In the genomic region with DNA sequence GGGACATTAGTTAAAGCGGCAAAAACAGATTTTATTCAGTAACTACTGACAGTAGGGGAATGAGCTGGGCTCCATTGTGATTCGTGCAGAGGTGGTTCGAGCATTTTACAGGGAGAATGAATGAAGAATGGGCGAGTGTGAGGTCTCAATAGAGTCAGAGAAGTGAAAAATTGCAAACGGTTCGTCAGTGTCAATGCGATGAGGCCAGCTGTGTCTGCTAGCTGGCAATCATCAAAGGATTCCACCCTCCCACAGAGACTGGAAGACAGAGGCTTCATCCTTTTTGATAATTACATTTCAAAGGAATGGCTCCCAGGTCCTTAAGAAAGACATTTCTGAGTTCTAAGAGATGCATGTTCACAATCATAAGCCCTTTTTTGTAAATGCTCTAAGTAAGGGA, we compare ENCODE assay signal across 27 cellular contexts. TPM values are rescaled to one million over a fixed set of nuclear protein-coding genes. Genes with fewer than 3 reads are reported as not detected.
"Had no signal": no experiment of that assay in that cellular context is flagged by ENCODE, and none has a peak within 500 bp of the region (broad histone marks: within the 10 kb centered on the region; RNA-seq: fewer than 3 reads in every experiment).

No MANE protein-coding gene starts in this region.

- ATAC-seq: heart left ventricle, left cardiac atrium had no signal

- H3K27ac Mint-ChIP-seq: activated CD4-positive, alpha-beta memory T cell treated with anti-CD3 and anti-CD28 coated beads for 36 hours; progenitor cell of endocrine pancreas; stimulated activated naive CD8-positive, alpha-beta T cell treated with anti-CD3 and anti-CD28 coated beads, Interleukin-15, Interleukin-2, amounts not matched to agents 100 ng/mL and 50 ng/mL, for 24 hours had no signal

- FAIRE-seq: endometrium had no signal

- H3K9me3 Mint-ChIP-seq: activated CD4-positive, alpha-beta memory T cell treated with anti-CD3 and anti-CD28 coated beads for 36 hours; stimulated activated naive CD8-positive, alpha-beta T cell treated with anti-CD3 and anti-CD28 coated beads, Interleukin-15, Interleukin-2, amounts not matched to agents 100 ng/mL and 50 ng/mL, for 24 hours had no signal

- H3K4me3 ChIP-seq: cardiac muscle cell, heart left ventricle, right atrium auricular region, tibial artery had no signal

- H3K4me1 ChIP-seq: heart left ventricle, right atrium auricular region, tibial artery had no signal

- H3K27me3 Mint-ChIP-seq: progenitor cell of endocrine pancreas had no signal

- H3K27ac ChIP-seq: cardiac muscle cell, heart left ventricle, right atrium auricular region, tibial artery had no signal

- H3K36me3 ChIP-seq: cardiac muscle cell, heart left ventricle, right atrium auricular region, tibial artery had no signal

- DNase-seq: activated CD4-positive, alpha-beta memory T cell treated with anti-CD3 and anti-CD28 coated beads for 36 hours; activated CD4-positive, alpha-beta T cell treated with anti-CD3 and anti-CD28 coated beads for 48 hours; activated naive CD4-positive, alpha-beta T cell treated with Interleukin-2 at 50 U/mL for 16 hours; activated T-cell treated with anti-CD3 and anti-CD28 coated beads, Interleukin-2, amount 50 U/mL, for 48 hours; cortex of kidney; heart left ventricle; islet precursor cell; left cardiac atrium; stimulated activated CD4-positive, alpha-beta T cell treated with anti-CD3 and anti-CD28 coated beads, Interleukin-1b, Interleukin-23, amount 100 ng/mL, for 48 hours; substantia nigra; tibial artery had no signal

- H3K9me3 ChIP-seq: heart left ventricle, right atrium auricular region, tibial artery had no signal

- H3K4me3 Mint-ChIP-seq: activated CD4-positive, alpha-beta memory T cell treated with anti-CD3 and anti-CD28 coated beads for 36 hours; stimulated activated naive CD8-positive, alpha-beta T cell treated with anti-CD3 and anti-CD28 coated beads, Interleukin-15, Interleukin-2, amounts not matched to agents 100 ng/mL and 50 ng/mL, for 24 hours had no signal

- H3K36me3 Mint-ChIP-seq: activated CD4-positive, alpha-beta memory T cell treated with anti-CD3 and anti-CD28 coated beads for 36 hours had no signal

- H3K27me3 ChIP-seq: cardiac muscle cell, right atrium auricular region had no signal

RNA-seq across cellular contexts. Expression of a gene that starts 17.4 kb away (rescaled TPM):
- total RNA-seq: activated CD4-positive, alpha-beta memory T cell treated with anti-CD3 and anti-CD28 coated beads for 36 hours; cardiac muscle cell; cerebellum; epithelial cell of proximal tubule; fibroblast of villous mesenchyme; heart left ventricle; left cardiac atrium; liver; myocyte; osteocyte; progenitor cell of endocrine pancreas; right atrium auricular region; skeletal muscle tissue; T-helper 2 cell treated with Interferon-gamma antibody and Interleukin-4, amounts not matched to agents 100 ng/mL and 5 ng/mL, for 36 hours; urinary bladder had no signal
- polyA plus RNA-seq: cardiac muscle cell, heart left ventricle, liver, neural cell, urinary bladder had no signal

RNA-seq across cellular contexts. Expression of a gene that starts 25.4 kb away (rescaled TPM):
- total RNA-seq: activated CD4-positive, alpha-beta memory T cell treated with anti-CD3 and anti-CD28 coated beads for 36 hours; cardiac muscle cell; cerebellum; epithelial cell of proximal tubule; fibroblast of villous mesenchyme; heart left ventricle; left cardiac atrium; liver; mononuclear cell; myocyte; osteocyte; progenitor cell of endocrine pancreas; right atrium auricular region; skeletal muscle tissue; T-helper 2 cell treated with Interferon-gamma antibody and Interleukin-4, amounts not matched to agents 100 ng/mL and 5 ng/mL, for 36 hours; urinary bladder had no signal
- polyA plus RNA-seq: cardiac muscle cell, heart left ventricle, liver, neural cell, urinary bladder had no signal

RNA-seq across cellular contexts. Expression of a gene that starts 55.6 kb away (rescaled TPM):
- total RNA-seq: activated CD4-positive, alpha-beta memory T cell treated with anti-CD3 and anti-CD28 coated beads for 36 hours; cardiac muscle cell; cerebellum; epithelial cell of proximal tubule; fibroblast of villous mesenchyme; heart left ventricle; left cardiac atrium; liver; mononuclear cell; myocyte; osteocyte; progenitor cell of endocrine pancreas; right atrium auricular region; skeletal muscle tissue; T-helper 2 cell treated with Interferon-gamma antibody and Interleukin-4, amounts not matched to agents 100 ng/mL and 5 ng/mL, for 36 hours; urinary bladder had no signal
- polyA plus RNA-seq: cardiac muscle cell, heart left ventricle, liver, neural cell, urinary bladder had no signal
